Comparison of ENCODE assay signal across 8 cellular contexts in genomic region chr6:16320533-16321340, GRCh38.
DNase-seq lines count a peak whose midpoint lies in the region; ATAC-seq and TF ChIP-seq lines count a peak whose summit lies in the region.

No MANE protein-coding gene starts in this region.

- intact Hi-C loops in activated CD4-positive, alpha-beta memory T cell treated with anti-CD3 and anti-CD28 coated beads for 36 hours (cut with micrococcal nuclease), result loop anchor here (1.0 to 10.0 kb wide), 8 partner anchors 93 to 1586 kb away; no protein-coding TSS in a partner anchor
- intact Hi-C loops in heart left ventricle (cut with DNase I), result loop anchor here in 3 of 10 donors (1.0 to 10.0 kb wide), 3 partner anchors 81 to 86 kb away; partner anchors contain the start of gene GMPR (in 2 of the 3)

- POLR2A ChIA-PET in activated CD4-positive, alpha-beta memory T cell treated with anti-CD3 and anti-CD28 coated beads for 36 hours (lab: Charles Lee), result interaction anchor here (1.0 to 1.3 kb wide), 2 partner anchors 9 to 441 kb away, joined by 3 read pairs; no protein-coding TSS in a partner anchor

- H3K4me1 ChIP-seq in heart left ventricle, result peaks cover 3 to 75% (median 58%) of the 10 kb centered on the region in 12 donors

- H3K27ac ChIP-seq in HL-60 (replicated peaks) (no peak overlapping the region), heart left ventricle (peak overlapping the region; percentile 69 to 97 (median 92))

- H3K4me3 Mint-ChIP-seq in activated CD4-positive, alpha-beta memory T cell treated with anti-CD3 and anti-CD28 coated beads for 36 hours, result peak overlapping the region; percentile 50
- peak overlapping the region; percentile 65 for H3K4me3 Mint-ChIP-seq in stimulated activated effector memory CD8-positive, alpha-beta T cell treated with anti-CD3 and anti-CD28 coated beads, Interleukin-12 subunit alpha, Interleukin-12 subunit beta, amount 100 ng/mL, for 72 hours

- DNase-seq in HL-60 (ENCODE audit: low read depth in 1 of 2, low spot score in 1 of 2), result no peak
- DNase-seq in activated CD4-positive, alpha-beta memory T cell treated with anti-CD3 and anti-CD28 coated beads for 36 hours, result no peak
- peak in 2 of 5 donors; percentile 28 to 40 for DNase-seq in heart left ventricle
- DNase-seq in stimulated activated effector memory CD8-positive, alpha-beta T cell treated with anti-CD3 and anti-CD28 coated beads, Interleukin-12 subunit alpha, Interleukin-12 subunit beta, amount 100 ng/mL, for 72 hours (ENCODE audit: low spot score in 2 of 2), result no peak
- DNase-seq in kidney glomerular epithelial cell (lab: John Stamatoyannopoulos, UW), result no peak

- H3K4me3 ChIP-seq in HL-60 (replicated peaks; ENCODE audit: insufficient read depth, low read length) (peak overlapping the region; percentile 19; the same call in 1 of the 2 replicates), heart left ventricle (peak overlapping the region in 9 of 12 donors; percentile 5 to 45 (median 32))

- no peaks in the 10 kb centered on the region for H3K9me3 ChIP-seq in heart left ventricle

- peak; percentile 40 to 63 (median 46) for ATAC-seq in heart left ventricle
- ATAC-seq in stimulated activated effector memory CD8-positive, alpha-beta T cell treated with anti-CD3 and anti-CD28 coated beads, Interleukin-12 subunit alpha, Interleukin-12 subunit beta, amount 100 ng/mL, for 72 hours, result no peak
- no peak for ATAC-seq in HG03045 (IDR thresholded peaks at IDR 0.05; ENCODE audit: unreplicated experiment)
- no peak for ATAC-seq in activated CD4-positive, CD25-positive, alpha-beta regulatory T cell treated with anti-CD3 and anti-CD28 coated beads, Interleukin-2, amount 50 U/mL, for 24 hours
- no peak for ATAC-seq in HG02885 (IDR thresholded peaks at IDR 0.05; ENCODE audit: poor library complexity, unreplicated experiment)

- H3K27me3 Mint-ChIP-seq in activated CD4-positive, alpha-beta memory T cell treated with anti-CD3 and anti-CD28 coated beads for 36 hours, result no peaks in the 10 kb centered on the region

- peak overlapping the region; percentile 84 for H3K27ac Mint-ChIP-seq in activated CD4-positive, alpha-beta memory T cell treated with anti-CD3 and anti-CD28 coated beads for 36 hours
- peak overlapping the region; percentile 87 for H3K27ac Mint-ChIP-seq in stimulated activated effector memory CD8-positive, alpha-beta T cell treated with anti-CD3 and anti-CD28 coated beads, Interleukin-12 subunit alpha, Interleukin-12 subunit beta, amount 100 ng/mL, for 72 hours

- WGBS in heart left ventricle, 4 donors, result 54 to 69% (median 63%) methylated on average over 21 of the region's 21 CpGs

- CTCF ChIA-PET in activated CD4-positive, alpha-beta memory T cell treated with anti-CD3 and anti-CD28 coated beads for 36 hours (lab: Charles Lee), result interaction anchor here (0.8 to 5.1 kb wide), 4 partner anchors 10 to 100 kb away, joined by 3 to 29 read pairs (median 4); no protein-coding TSS in a partner anchor

- H3K4me1 Mint-ChIP-seq in activated CD4-positive, alpha-beta memory T cell treated with anti-CD3 and anti-CD28 coated beads for 36 hours (ENCODE audit: low read depth), result peaks cover 88% of the 10 kb centered on the region
- H3K4me1 Mint-ChIP-seq in stimulated activated effector memory CD8-positive, alpha-beta T cell treated with anti-CD3 and anti-CD28 coated beads, Interleukin-12 subunit alpha, Interleukin-12 subunit beta, amount 100 ng/mL, for 72 hours, result peaks cover 92% of the 10 kb centered on the region

- H3K27me3 ChIP-seq in HL-60 (ENCODE audit: insufficient read depth, poor library complexity, severe bottlenecking) (no peaks in the 10 kb centered on the region), heart left ventricle (no peaks in the 10 kb centered on the region)

- no peak for TF ChIP-seq POLR2A in heart left ventricle (IDR thresholded peaks at IDR 0.05)

- peaks cover 5% of the 10 kb centered on the region for H3K36me3 Mint-ChIP-seq in activated CD4-positive, alpha-beta memory T cell treated with anti-CD3 and anti-CD28 coated beads for 36 hours
- peaks cover 84% of the 10 kb centered on the region for H3K36me3 Mint-ChIP-seq in stimulated activated effector memory CD8-positive, alpha-beta T cell treated with anti-CD3 and anti-CD28 coated beads, Interleukin-12 subunit alpha, Interleukin-12 subunit beta, amount 100 ng/mL, for 72 hours

- H3K9me3 Mint-ChIP-seq in activated CD4-positive, alpha-beta memory T cell treated with anti-CD3 and anti-CD28 coated beads for 36 hours, result no peaks in the 10 kb centered on the region
- no peaks in the 10 kb centered on the region for H3K9me3 Mint-ChIP-seq in stimulated activated effector memory CD8-positive, alpha-beta T cell treated with anti-CD3 and anti-CD28 coated beads, Interleukin-12 subunit alpha, Interleukin-12 subunit beta, amount 100 ng/mL, for 72 hours

- H3K36me3 ChIP-seq in heart left ventricle, result peaks cover 0 to 4% (median 2%) of the 10 kb centered on the region in 9 donors

- TF ChIP-seq CTCF in HL-60 (IDR thresholded peaks at IDR 0.05; ENCODE audit: insufficient read depth, low read length), result no peak
- no peak for TF ChIP-seq CTCF in heart left ventricle (IDR thresholded peaks at IDR 0.05)

Comparison
In these comparisons a context has a peak if more than half of its experiments do, and no peak if none do; other contexts are left out.
1. ATAC-seq: peak in heart left ventricle (4 of 4); none in stimulated activated effector memory CD8-positive, alpha-beta T cell treated with anti-CD3 and anti-CD28 coated beads, Interleukin-12 subunit alpha, Interleukin-12 subunit beta, amount 100 ng/mL, for 72 hours (single experiment), HG03045 (single experiment), activated CD4-positive, CD25-positive, alpha-beta regulatory T cell treated with anti-CD3 and anti-CD28 coated beads, Interleukin-2, amount 50 U/mL, for 24 hours (0 of 2) and HG02885 (single experiment).